ENCODE assay signal across 12 cellular contexts in genomic region chr12:116159175-116159574, GRCh38.
A peak's percentile ranks its signal among the peaks of the same experiment; 100 is the strongest.
DNase-seq lines count a peak whose midpoint lies in the region; ATAC-seq, FAIRE-seq and TF ChIP-seq lines count a peak whose summit lies in the region.
"Had no signal": no experiment of that assay in that cellular context is flagged by ENCODE, and none has a peak within 500 bp of the region (broad histone marks: within the 10 kb centered on the region; RNA-seq: fewer than 3 reads in every experiment).

No MANE protein-coding gene starts in this region.

- no peaks in the 10 kb centered on the region for H3K9me3 Mint-ChIP-seq in natural killer cell

- peaks cover 37 to 50% of the 10 kb centered on the region in 2 donors for H3K4me1 Mint-ChIP-seq in natural killer cell

- no peaks in the 10 kb centered on the region for H3K36me3 Mint-ChIP-seq in natural killer cell

- peak; percentile 96 for FAIRE-seq in islet of Langerhans (lab: Jason Lieb, UNC)
- FAIRE-seq: H1 had no signal

- intact Hi-C loops in natural killer cell (cut with micrococcal nuclease) = no loop called here

- DNase-seq in Ammon's horn (ENCODE audit: low spot score) (peak; percentile 42), M059J (ENCODE audit: low read depth) (peak; percentile 57), astrocyte of the hippocampus (ENCODE audit: low read depth, low spot score) (peak; percentile 82), natural killer cell (no peak)
- DNase-seq in activated CD4-positive, alpha-beta T cell treated with anti-CD3 and anti-CD28 coated beads, Interleukin-2, amount 50 U/mL, for 48 hours = no peak
- DNase-seq: activated effector memory CD4-positive, alpha-beta T cell treated with Interleukin-2 at 50 U/mL for 16 hours; NCI-H510A treated with DMSO at 0.1 percent for 48 hours; thyroid gland had no signal

- H3K4me3 Mint-ChIP-seq in natural killer cell = no peak overlapping the region

- H3K27me3 Mint-ChIP-seq in natural killer cell (ENCODE audit: low read depth in 2 of 2) = no peaks in the 10 kb centered on the region

- no peak for TF ChIP-seq CTCF in natural killer cell (IDR thresholded peaks at IDR 0.05)

- H3K27ac Mint-ChIP-seq in natural killer cell = peak overlapping the region in 1 of 2 donors; percentile 16

- ATAC-seq in natural killer cell (no peak), GM21723 (IDR thresholded peaks at IDR 0.05; ENCODE audit: unreplicated experiment) (no peak), GM19455 (IDR thresholded peaks at IDR 0.05; ENCODE audit: unreplicated experiment) (no peak)

Comparison
In these comparisons a context has a peak if more than half of its experiments do, and no peak if none do; other contexts are left out.
1. DNase-seq: peak in Ammon's horn (single experiment), M059J (single experiment) and astrocyte of the hippocampus (single experiment); none in natural killer cell (single experiment) and activated CD4-positive, alpha-beta T cell treated with anti-CD3 and anti-CD28 coated beads, Interleukin-2, amount 50 U/mL, for 48 hours (0 of 2).